In the genomic region with DNA sequence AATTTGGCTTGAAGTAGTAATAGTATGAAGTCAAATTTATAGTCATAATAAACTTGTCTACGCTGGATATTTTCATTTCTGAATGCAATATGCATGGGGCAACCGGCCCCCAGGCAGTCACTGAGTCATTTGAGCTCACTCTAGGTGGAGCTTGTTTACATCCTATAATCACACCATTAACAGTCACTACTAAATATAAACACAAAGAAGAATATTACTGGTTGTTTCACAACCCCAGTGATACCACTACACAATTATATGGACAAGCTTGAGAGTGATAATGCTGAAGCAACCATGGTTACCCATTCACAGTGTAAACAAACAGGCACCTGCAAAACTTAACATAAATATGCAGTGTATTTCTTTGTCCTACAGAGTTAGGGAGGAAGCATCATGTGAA, we compare ENCODE assay signal across 11 cellular contexts.
DNase-seq lines count a peak whose midpoint lies in the region; ATAC-seq, FAIRE-seq and TF ChIP-seq lines count a peak whose summit lies in the region.
"Had no signal": no experiment of that assay in that cellular context is flagged by ENCODE, and none has a peak within 500 bp of the region (broad histone marks: within the 10 kb centered on the region; RNA-seq: fewer than 3 reads in every experiment).

No MANE protein-coding gene starts in this region.

- no peak overlapping the region for H3K27ac ChIP-seq in kidney (ENCODE audit: low read depth in 2 of 2, low read length in 2 of 2)

- FAIRE-seq in kidney (lab: Jason Lieb, UNC): no peak

- no peak for TF ChIP-seq CTCF in kidney (IDR thresholded peaks at IDR 0.05; ENCODE audit: borderline replicate concordance, extremely low read depth, insufficient read depth)

- no peaks in the 10 kb centered on the region for H3K9me3 ChIP-seq in kidney (ENCODE audit: control insufficient read depth in 1 of 2, low read length in 2 of 2)

- intact Hi-C loops in kidney (cut with DNase I): no loop called here

- no peak overlapping the region for H3K4me3 ChIP-seq in kidney (ENCODE audit: low read length in 2 of 2)

- no peak overlapping the region for H3K9ac ChIP-seq in kidney (ENCODE audit: low read length in 2 of 2)

- ATAC-seq in HG03135 (IDR thresholded peaks at IDR 0.05; ENCODE audit: unreplicated experiment): peak; percentile 67
- ATAC-seq: left lobe of liver had no signal

- peak; percentile 40 for DNase-seq in SIG-M5 treated with dmso at 0.1 percent for 504 hours (lab: John Stamatoyannopoulos, UW; ENCODE audit: unreplicated experiment)
- DNase-seq in SIG-M5 (lab: John Stamatoyannopoulos, UW): no peak
- DNase-seq in NOMO-1 treated with DMSO at 0.1 percent for 48 hours (lab: John Stamatoyannopoulos, UW; ENCODE audit: unreplicated experiment): peak; percentile 53
- peak; percentile 57 for DNase-seq in renal cortical epithelial cell (ENCODE audit: low read depth)
- no peak for DNase-seq in kidney
- DNase-seq in UCSD-AML1 (lab: John Stamatoyannopoulos, UW; ENCODE audit: unreplicated experiment): no peak
- no peak for DNase-seq in CD1c-positive myeloid dendritic cell (ENCODE audit: extremely low spot score)
- DNase-seq: stimulated activated CD4-positive, alpha-beta T cell treated with anti-CD3 and anti-CD28 coated beads, Interleukin-4, amount 100 ng/mL, for 24 hours; T-cell had no signal

- H3K36me3 ChIP-seq in kidney (ENCODE audit: control insufficient read depth in 1 of 2, insufficient read depth in 2 of 2, low read length in 2 of 2): no peaks in the 10 kb centered on the region

- no peaks in the 10 kb centered on the region for H3K4me1 ChIP-seq in kidney (ENCODE audit: control insufficient read depth in 1 of 2, insufficient read depth in 1 of 2, low read depth in 1 of 2, low read length in 2 of 2)

Comparison
In these comparisons a context has a peak if more than half of its experiments do, and no peak if none do; other contexts are left out.
1. DNase-seq: peak in SIG-M5 treated with dmso at 0.1 percent for 504 hours (single experiment), NOMO-1 treated with DMSO at 0.1 percent for 48 hours (single experiment) and renal cortical epithelial cell (single experiment); none in SIG-M5 (single experiment), kidney (single experiment), UCSD-AML1 (single experiment) and CD1c-positive myeloid dendritic cell (single experiment).